ENCODE assay signal across 23 cellular contexts in genomic region chr7:137073571-137074325, GRCh38.
DNase-seq lines count a peak whose midpoint lies in the region; ATAC-seq and TF ChIP-seq lines count a peak whose summit lies in the region.
"Had no signal": no experiment of that assay in that cellular context is flagged by ENCODE, and none has a peak within 500 bp of the region (broad histone marks: within the 10 kb centered on the region; RNA-seq: fewer than 3 reads in every experiment).

No MANE protein-coding gene starts in this region.

- WGBS in SK-N-SH (ENCODE audit: low lambda C conversion rate) = 60% methylated on average over 3 of the region's 3 CpGs

- TF ChIP-seq CTCF in SK-N-SH (IDR thresholded peaks at IDR 0.05) (no peak), astrocyte of the spinal cord (IDR thresholded peaks at IDR 0.05; ENCODE audit: low read depth, low read length) (no peak), foreskin fibroblast (IDR thresholded peaks at IDR 0.05; ENCODE audit: low read depth, low read length) (no peak)

- H3K9ac ChIP-seq in SK-N-SH = no peak overlapping the region

- H3K4me2 ChIP-seq in SK-N-SH = no peak overlapping the region

- H3K9me2 ChIP-seq in SK-N-SH = no peaks in the 10 kb centered on the region

- no peaks in the 10 kb centered on the region for H3K27me3 ChIP-seq in SK-N-SH (ENCODE audit: insufficient read depth)

- DNase-seq in SK-N-SH (no peak), astrocyte of the spinal cord (ENCODE audit: low read depth, low spot score) (peak; percentile 35), foreskin fibroblast (peak; percentile 52 to 75), NCI-H82 (lab: John Stamatoyannopoulos, UW) (no peak), GDM1 (lab: John Stamatoyannopoulos, UW) (no peak), retina (no peak)
- DNase-seq in stimulated activated CD4-positive, alpha-beta T cell treated with anti-CD3 and anti-CD28 coated beads, Interleukin-4, amount 100 ng/mL, for 1 hour = no peak
- DNase-seq: activated CD8-positive, alpha-beta T cell treated with anti-CD3 and anti-CD28 coated beads for 36 hours; activated T-cell treated with anti-CD3 and anti-CD28 coated beads, Interleukin-2, amount 50 U/mL, for 48 hours; CD4-positive, alpha-beta memory T cell; head of caudate nucleus; naive thymus-derived CD8-positive, alpha-beta T cell; NCI-H187 treated with DMSO at 0.1 percent for 48 hours; NCI-H446 treated with DMSO at 0.1 percent for 48 hours; SHP77; stimulated activated CD4-positive, alpha-beta T cell treated with anti-CD3 and anti-CD28 coated beads, Interleukin-12 subunit alpha, Interleukin-12 subunit beta, amount 100 ng/mL, for 4 hours; T-helper 17 cell had no signal

- H3K4me1 ChIP-seq in SK-N-SH (ENCODE audit: control insufficient read depth in 1 of 2, insufficient read depth in 2 of 2, low read depth in 1 of 2, low read length in 1 of 2) = peaks cover 0 to 5% of the 10 kb centered on the region in 2 experiments; a peak in 1 of 4 replicates

- in situ Hi-C loops in astrocyte of the spinal cord (cut with HindIII; ENCODE audit: low sequenced_read_pairs) = no loop called here

- CTCF ChIA-PET in SK-N-SH (lab: Yijun Ruan, JAX) = no interaction called here

- H3K36me3 ChIP-seq in SK-N-SH (replicated peaks in 1 of 2; ENCODE audit: control insufficient read depth in 1 of 2, insufficient read depth in 2 of 2, low read length in 1 of 2) = no peaks in the 10 kb centered on the region
- H3K36me3 ChIP-seq: thoracic aorta had no signal

- H3K4me3 ChIP-seq in SK-N-SH (ENCODE audit: low read depth in 2 of 2, low read length in 1 of 2) (no peak overlapping the region), astrocyte of the spinal cord (ENCODE audit: low read depth, low read length) (no peak overlapping the region), foreskin fibroblast (ENCODE audit: low read depth in 1 of 2, low read length in 2 of 2) (no peak overlapping the region)
- H3K4me3 ChIP-seq: lung, thoracic aorta had no signal

- no peaks in the 10 kb centered on the region for H3F3A ChIP-seq in SK-N-SH (replicated peaks; ENCODE audit: insufficient read depth)

- H3K79me2 ChIP-seq in SK-N-SH (ENCODE audit: insufficient read depth) = no peaks in the 10 kb centered on the region

- TF ChIP-seq RAD21 in SK-N-SH (IDR thresholded peaks at IDR 0.05; ENCODE audit: low read length) = no peak

- POLR2A ChIA-PET in SK-N-SH (lab: Yijun Ruan, JAX) = no interaction called here

- H3K9me3 ChIP-seq in SK-N-SH = no peaks in the 10 kb centered on the region
- H3K9me3 ChIP-seq: thoracic aorta had no signal

- no peak for ATAC-seq in SK-N-SH treated with all-trans-retinoic acid at 6 μM for 48 hours
- ATAC-seq: activated CD8-positive, alpha-beta T cell treated with anti-CD3 and anti-CD28 coated beads for 36 hours; naive thymus-derived CD8-positive, alpha-beta T cell; stimulated activated effector memory CD8-positive, alpha-beta T cell treated with anti-CD3 and anti-CD28 coated beads, Interleukin-12 subunit alpha, Interleukin-12 subunit beta, amount 100 ng/mL, for 72 hours; T-helper 17 cell; WTC11 had no signal

- peak overlapping the region; percentile 44; the same call in 1 of the 2 replicates for H2AFZ ChIP-seq in SK-N-SH (ENCODE audit: low read depth)

- H4K20me1 ChIP-seq in SK-N-SH (ENCODE audit: insufficient read depth) = no peaks in the 10 kb centered on the region

- no peak overlapping the region for H3K27ac ChIP-seq in SK-N-SH (ENCODE audit: low read depth in 2 of 2, low read length in 1 of 2)
- H3K27ac ChIP-seq: 22Rv1, thoracic aorta had no signal

- no peak for TF ChIP-seq EP300 in SK-N-SH (IDR thresholded peaks at IDR 0.05; ENCODE audit: borderline replicate concordance in 1 of 2, low read depth in 1 of 2, low read length in 1 of 2)

TF ChIP-seq in SK-N-SH, 30 proteins besides CTCF, POLR2A, EP300 and RAD21:
- TF ChIP-seq SIN3A (IDR thresholded peaks at IDR 0.05; ENCODE audit: borderline replicate concordance, low read depth, low read length) (no peak), SMC3 (IDR thresholded peaks at IDR 0.05; ENCODE audit: low read depth, low read length) (no peak), RCOR1 (IDR thresholded peaks at IDR 0.05; ENCODE audit: low read length) (no peak)

TF ChIP-seq in SK-N-SH treated with all-trans-retinoic acid at 6 μM for 48 hours, 23 proteins besides CTCF, POLR2A, EP300 and RAD21 (continues in another document):
- TF ChIP-seq ZNF565 (CRISPR knock-in tag; conservative IDR thresholded peaks at IDR 0.05; ENCODE audit: low read depth) (no peak), GLIS3 (CRISPR knock-in tag; IDR thresholded peaks at IDR 0.05) (no peak), ZFP3 (CRISPR knock-in tag; IDR thresholded peaks at IDR 0.05) (no peak), OSR1 (CRISPR knock-in tag; IDR thresholded peaks at IDR 0.05) (no peak), PATZ1 (CRISPR knock-in tag; IDR thresholded peaks at IDR 0.05; ENCODE audit: borderline replicate concordance) (no peak), TCF4 (CRISPR knock-in tag; IDR thresholded peaks at IDR 0.05; ENCODE audit: borderline replicate concordance) (no peak), ZNF8 (CRISPR knock-in tag; IDR thresholded peaks at IDR 0.05) (no peak), POU6F1 (CRISPR knock-in tag; IDR thresholded peaks at IDR 0.05; ENCODE audit: borderline replicate concordance, low read depth) (no peak), ARNTL (CRISPR knock-in tag; IDR thresholded peaks at IDR 0.05; ENCODE audit: borderline replicate concordance, low read depth) (no peak), RARB (CRISPR knock-in tag; IDR thresholded peaks at IDR 0.05) (no peak), TOX (CRISPR knock-in tag; IDR thresholded peaks at IDR 0.05; ENCODE audit: borderline replicate concordance) (no peak), TSHZ2 (CRISPR knock-in tag; IDR thresholded peaks at IDR 0.05) (no peak), SNAI2 (CRISPR knock-in tag; IDR thresholded peaks at IDR 0.05) (no peak), ZFP30 (CRISPR knock-in tag; IDR thresholded peaks at IDR 0.05) (no peak)

Comparison
In these comparisons a context has a peak if more than half of its experiments do, and no peak if none do; other contexts are left out.
1. DNase-seq: peak in astrocyte of the spinal cord (single experiment) and foreskin fibroblast (2 of 2); none in SK-N-SH (single experiment), NCI-H82 (single experiment), GDM1 (single experiment), stimulated activated CD4-positive, alpha-beta T cell treated with anti-CD3 and anti-CD28 coated beads, Interleukin-4, amount 100 ng/mL, for 1 hour (single experiment) and retina (single experiment).